In the genomic region with DNA sequence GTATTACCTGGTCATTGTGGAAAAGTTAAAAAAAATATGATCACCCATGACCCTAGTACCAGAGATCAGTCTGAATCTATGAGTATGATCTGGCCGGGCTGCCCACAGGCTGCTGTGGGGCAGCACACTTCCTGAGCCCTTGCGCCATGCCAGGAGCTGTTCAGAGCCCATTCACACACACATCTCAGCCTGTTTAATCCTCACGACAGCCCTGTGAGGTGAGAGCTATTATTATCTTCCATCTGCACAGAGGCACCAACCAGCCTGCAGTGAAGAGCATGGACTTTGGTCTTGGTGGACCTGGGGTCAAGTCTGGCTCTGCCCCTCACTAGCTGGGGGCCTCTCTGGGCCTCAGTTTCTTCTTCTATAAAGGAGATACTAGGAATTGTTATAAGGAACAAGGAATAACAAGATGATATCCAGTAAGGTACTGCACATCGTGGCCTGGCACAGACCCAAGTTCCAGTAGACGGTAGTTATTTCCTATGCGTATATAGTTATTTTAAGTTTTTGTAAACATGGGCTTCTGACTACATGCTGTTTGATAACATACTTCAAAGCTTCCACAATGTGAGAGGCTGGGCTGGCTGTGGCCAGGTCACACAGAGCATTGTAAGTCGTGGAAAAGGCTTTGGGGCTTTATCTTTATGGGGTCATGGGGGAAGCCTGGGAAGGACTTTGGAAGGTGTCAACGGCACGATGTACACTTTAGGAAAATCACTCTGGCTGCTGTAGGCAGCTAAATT, we compare ENCODE assay signal across 15 cellular contexts. TPM values are rescaled to one million over a fixed set of nuclear protein-coding genes. Genes with fewer than 3 reads are reported as not detected.
A peak's percentile ranks its signal among the peaks of the same experiment; 100 is the strongest.
DNase-seq lines count a peak whose midpoint lies in the region; ATAC-seq, FAIRE-seq and TF ChIP-seq lines count a peak whose summit lies in the region.
"Had no signal": no experiment of that assay in that cellular context is flagged by ENCODE, and none has a peak within 500 bp of the region (broad histone marks: within the 10 kb centered on the region; RNA-seq: fewer than 3 reads in every experiment).

No MANE protein-coding gene starts in this region.

- H3K27ac Mint-ChIP-seq in activated naive CD4-positive, alpha-beta T cell treated with anti-CD3 and anti-CD28 coated beads, Interleukin-2, amount 10 ng/mL, durations not matched to agents 7 days and 5 days = no peak overlapping the region

- no peaks in the 10 kb centered on the region for H4K20me1 ChIP-seq in HepG2 (ENCODE audit: insufficient read depth, low read length)

- H3K4me1 ChIP-seq in HepG2 (ENCODE audit: insufficient read depth, low read length) (peaks cover 26% of the 10 kb centered on the region), right lobe of liver (peaks cover 0 to 3% (median 0%) of the 10 kb centered on the region in 4 donors), Panc1 (ENCODE audit: control insufficient read depth, insufficient read depth, low read length) (peaks cover 43% of the 10 kb centered on the region)

- no peaks in the 10 kb centered on the region for H3K79me2 ChIP-seq in HepG2 (ENCODE audit: insufficient read depth, low read length)

- H3K27me3 Mint-ChIP-seq in activated naive CD4-positive, alpha-beta T cell treated with anti-CD3 and anti-CD28 coated beads, Interleukin-2, amount 10 ng/mL, durations not matched to agents 7 days and 5 days = peaks cover 74% of the 10 kb centered on the region

- H3K4me3 ChIP-seq in HepG2 (replicated peaks in 1 of 3; ENCODE audit: insufficient read depth in 1 of 3, low read depth in 2 of 3, low read length in 3 of 3) (no peak overlapping the region), right lobe of liver (no peak overlapping the region), Panc1 (ENCODE audit: low read depth in 2 of 2, low read length in 2 of 2) (no peak overlapping the region), fibroblast of villous mesenchyme (ENCODE audit: low read depth, low read length) (no peak overlapping the region)

- POLR2A ChIA-PET in HepG2 (lab: Yijun Ruan, JAX) (interaction anchor here (0.5 kb wide), 1 partner anchor 317 kb away, joined by 4 read pairs; a partner anchor contains a TSS), Panc1 (lab: Charles Lee) (no interaction called here)

- FAIRE-seq in HepG2 (lab: Jason Lieb, UNC) = no peak
- FAIRE-seq: GM12891 had no signal

- H2AFZ ChIP-seq in HepG2 (ENCODE audit: low read length) = no peak overlapping the region

- H3K4me3 Mint-ChIP-seq in activated naive CD4-positive, alpha-beta T cell treated with anti-CD3 and anti-CD28 coated beads, Interleukin-2, amount 10 ng/mL, durations not matched to agents 7 days and 5 days = no peak overlapping the region

- no peaks in the 10 kb centered on the region for H3K36me3 Mint-ChIP-seq in activated naive CD4-positive, alpha-beta T cell treated with anti-CD3 and anti-CD28 coated beads, Interleukin-2, amount 10 ng/mL, durations not matched to agents 7 days and 5 days

- TF ChIP-seq CTCF in HepG2 (CRISPR knock-in tag; IDR thresholded peaks at IDR 0.05) = no peak
- no peak for TF ChIP-seq CTCF in right lobe of liver (IDR thresholded peaks at IDR 0.05)
- TF ChIP-seq CTCF in Panc1 (IDR thresholded peaks at IDR 0.05) = no peak
- TF ChIP-seq CTCF in fibroblast of villous mesenchyme (IDR thresholded peaks at IDR 0.05; ENCODE audit: insufficient read depth, low read depth, low read length) = no peak

- H3K27ac ChIP-seq in HepG2 (ENCODE audit: extremely low read length, insufficient read depth, low read length) (no peak overlapping the region), right lobe of liver (no peak overlapping the region), Panc1 (ENCODE audit: low read length) (peak overlapping the region; percentile 77)

- TF ChIP-seq EP300 in HepG2 (IDR thresholded peaks at IDR 0.05; ENCODE audit: low read depth in 2 of 2, low read length in 2 of 2) = no peak
- no peak for TF ChIP-seq EP300 in HepG2 (CRISPR knock-in tag; IDR thresholded peaks at IDR 0.05; ENCODE audit: borderline replicate concordance)

- no peak for TF ChIP-seq RAD21 in HepG2 (CRISPR knock-in tag; IDR thresholded peaks at IDR 0.05)

- peaks cover 12% of the 10 kb centered on the region for H3K4me1 Mint-ChIP-seq in activated naive CD4-positive, alpha-beta T cell treated with anti-CD3 and anti-CD28 coated beads, Interleukin-2, amount 10 ng/mL, durations not matched to agents 7 days and 5 days

- BruUV-seq in HepG2 (replicated peaks; lab: Mats Ljungman, UMichigan) (no TSS peak), Panc1 (replicated peaks; lab: Mats Ljungman, UMichigan) (no TSS peak)

- ATAC-seq in HepG2 = peak; percentile 19; the same call in 2 of the 3 replicates
- no peak for ATAC-seq in right lobe of liver
- no peak for ATAC-seq in Panc1
- no peak for ATAC-seq in HG03039 (IDR thresholded peaks at IDR 0.05; ENCODE audit: unreplicated experiment)
- no peak for ATAC-seq in HG03159 (IDR thresholded peaks at IDR 0.05; ENCODE audit: unreplicated experiment)
- ATAC-seq: SK-N-SH treated with all-trans-retinoic acid at 6 μM for 48 hours had no signal

- H3K9me3 ChIP-seq in HepG2 (ENCODE audit: low read length) (no peaks in the 10 kb centered on the region), right lobe of liver (no peaks in the 10 kb centered on the region), Panc1 (ENCODE audit: control insufficient read depth, insufficient read depth, low read depth, low read length) (no peaks in the 10 kb centered on the region)

- peak overlapping the region; percentile 22; the same call in 1 of the 2 replicates for H3K4me2 ChIP-seq in HepG2 (ENCODE audit: low read depth, low read length)

- H3K9me3 Mint-ChIP-seq in activated naive CD4-positive, alpha-beta T cell treated with anti-CD3 and anti-CD28 coated beads, Interleukin-2, amount 10 ng/mL, durations not matched to agents 7 days and 5 days = no peaks in the 10 kb centered on the region

- no peak for TF ChIP-seq POLR2A in HepG2 (IDR thresholded peaks at IDR 0.05; ENCODE audit: insufficient read depth in 1 of 2, low read depth in 2 of 2, low read length in 2 of 2)
- no peak for TF ChIP-seq POLR2A in right lobe of liver (IDR thresholded peaks at IDR 0.05)

- in situ Hi-C loops in HepG2 (cut with HindIII; ENCODE audit: extremely low pct_ligation_motif_present, low pct_unique_long_range_greater_than_20kb) = loop anchor here (5.0 kb wide), 1 partner anchor 215 kb away; no protein-coding TSS in a partner anchor
- in situ Hi-C loops in Panc1 (cut with HindIII; ENCODE audit: low pct_unique_long_range_greater_than_20kb, low sequenced_read_pairs) = no loop called here

- WGBS in HepG2 (ENCODE audit: low lambda C conversion rate) = 2% methylated on average over 9 of the region's 9 CpGs
- 32% methylated on average over 7 of the region's 9 CpGs for WGBS in right lobe of liver (ENCODE audit: insufficient coverage, low coverage, low lambda C conversion rate, missing lambda C conversion rate)

- intact Hi-C loops in HepG2 (cut with micrococcal nuclease; ENCODE audit: unreplicated experiment) = no loop called here
- intact Hi-C loops in right lobe of liver (cut with DNase I) = loop anchor here in 1 of 2 donors (5.0 kb wide), 1 partner anchor 120 kb away; no protein-coding TSS in a partner anchor
- intact Hi-C loops in Panc1 (cut with micrococcal nuclease; ENCODE audit: unreplicated experiment) = no loop called here

- H3K27me3 ChIP-seq in HepG2 (ENCODE audit: control insufficient read depth in 1 of 2, insufficient read depth in 2 of 2, low read length in 2 of 2) (peaks cover 2 to 11% of the 10 kb centered on the region in 2 experiments; a peak in 2 of 5 replicates), right lobe of liver (peaks cover 0 to 9% of the 10 kb centered on the region in 2 donors), Panc1 (ENCODE audit: control insufficient read depth, insufficient read depth, low read length) (no peaks in the 10 kb centered on the region)

- peak; percentile 27 for DNase-seq in HepG2 (ENCODE audit: low spot score)
- no peak for DNase-seq in right lobe of liver
- no peak for DNase-seq in Panc1 (ENCODE audit: low read depth, low spot score)
- peak; percentile 79 for DNase-seq in fibroblast of villous mesenchyme (ENCODE audit: low read depth)
- DNase-seq in activated naive CD4-positive, alpha-beta T cell treated with anti-CD3 and anti-CD28 coated beads, Interleukin-2, amount 10 ng/mL, durations not matched to agents 7 days and 5 days = no peak
- DNase-seq in NCI-H2107 (lab: John Stamatoyannopoulos, UW) = no peak
- DNase-seq: activated naive CD4-positive, alpha-beta T cell; effector CD4-positive, alpha-beta T cell; NCI-H2171 treated with DMSO at 0.1 percent for 48 hours; stimulated activated CD4-positive, alpha-beta T cell treated with anti-CD3 and anti-CD28 coated beads, Interleukin-15, amount 100 ng/mL, for 24 hours; stimulated activated naive CD4-positive, alpha-beta T cell had no signal

- no peaks in the 10 kb centered on the region for H3K36me3 ChIP-seq in HepG2 (replicated peaks in 1 of 2; ENCODE audit: control insufficient read depth in 1 of 2, insufficient read depth in 2 of 2, low read length in 2 of 2)
- H3K36me3 ChIP-seq in right lobe of liver = no peaks in the 10 kb centered on the region
- no peaks in the 10 kb centered on the region for H3K36me3 ChIP-seq in Panc1 (ENCODE audit: control insufficient read depth, insufficient read depth, low read length)

- CTCF ChIA-PET in HepG2 (lab: Yijun Ruan, JAX; ENCODE audit: low intra/inter-chr PET ratio, low total read pairs) = no interaction called here
- CTCF ChIA-PET in Panc1 (lab: Charles Lee) = interaction anchor here (0.6 to 2.1 kb wide), 2 partner anchors 114 to 139 kb away, joined by 3 to 7 read pairs; no protein-coding TSS in a partner anchor
- CTCF ChIA-PET in activated naive CD4-positive, alpha-beta T cell treated with anti-CD3 and anti-CD28 coated beads, Interleukin-2, amount 10 ng/mL, durations not matched to agents 7 days and 5 days (lab: Charles Lee) = interaction anchor here (0.7 to 9.1 kb wide), 2 partner anchors 60 to 114 kb away, joined by 4 to 148 read pairs; no protein-coding TSS in a partner anchor

- H3K9ac ChIP-seq in HepG2 (ENCODE audit: insufficient read depth, low read depth, low read length) = no peak overlapping the region

RNA-seq across cellular contexts. Expression of a gene that starts 3.4 kb away (rescaled TPM):
- total RNA-seq in HepG2 (2016; rRNA removed; fragmentation: Illumina TruSeq; extraction: Trizol) = not detected in 2 replicates
- total RNA-seq in HepG2 (2016; cell fraction: cytosol; rRNA removed; fragmentation: Illumina TruSeq; extraction: Trizol; ENCODE audit: low read depth) = not detected in 2 replicates
- not detected in 2 replicates for total RNA-seq in HepG2 (2016; cell fraction: insoluble cytoplasmic fraction; rRNA removed; fragmentation: Illumina TruSeq; extraction: Trizol)
- total RNA-seq in HepG2 (2016; cell fraction: membrane; rRNA removed; fragmentation: Illumina TruSeq; extraction: Trizol) = not detected in 2 replicates
- total RNA-seq in HepG2 (2016; cell fraction: nucleus; rRNA removed; fragmentation: Illumina TruSeq; extraction: Trizol) = not detected in 2 replicates
- polyA plus RNA-seq in HepG2 (2011; rRNA removed) = not detected in 2 replicates
- polyA plus RNA-seq in HepG2 (2011; cell fraction: cytosol; rRNA removed) = not detected in 2 replicates
- not detected in 2 replicates for polyA plus RNA-seq in HepG2 (2011; cell fraction: nucleus; rRNA removed)
- not detected in 2 replicates for polyA plus RNA-seq in HepG2 (2012)
- polyA plus RNA-seq in HepG2 (2016; cell fraction: cytosol; fragmentation: Illumina TruSeq; extraction: Trizol; ENCODE audit: low read depth) = not detected in 2 replicates
- not detected in 2 replicates for polyA plus RNA-seq in HepG2 (2016; cell fraction: insoluble cytoplasmic fraction; fragmentation: Illumina TruSeq; extraction: Trizol; ENCODE audit: low read depth)
- not detected in 2 replicates for polyA plus RNA-seq in HepG2 (2016; cell fraction: membrane; fragmentation: Illumina TruSeq; extraction: Trizol; ENCODE audit: low read depth)
- not detected in 2 replicates for polyA plus RNA-seq in HepG2 (2016; cell fraction: nucleus; fragmentation: Illumina TruSeq; extraction: Trizol; ENCODE audit: insufficient read depth, low read depth)
- polyA minus RNA-seq in HepG2 (2011; rRNA and poly(A)+ RNA removed; ENCODE audit: low replicate concordance) = 3.2 TPM in 1 of 2 replicates, not detected in the other
- not detected in 2 replicates for polyA minus RNA-seq in HepG2 (2011; cell fraction: cytosol; rRNA and poly(A)+ RNA removed)
- polyA minus RNA-seq in HepG2 (2011; cell fraction: nucleus; rRNA and poly(A)+ RNA removed) = not detected in 2 replicates
- 1 to 10 TPM in 1 of 6 experiments, under 1 TPM in 5; 0.20 to 1.4 (median 0.78) TPM for total RNA-seq in right lobe of liver
- 507 TPM for total RNA-seq in Panc1 (2021; ENCODE audit: unreplicated experiment)
- 830 TPM for polyA plus RNA-seq in Panc1 (2012; ENCODE audit: insufficient read length)
- total RNA-seq in fibroblast of villous mesenchyme = under 0.01 and 0.43 TPM in 2 replicates

Comparison
In these comparisons a context has a peak if more than half of its experiments do, and no peak if none do; other contexts are left out.
1. DNase-seq: peak in HepG2 (single experiment) and fibroblast of villous mesenchyme (single experiment); none in right lobe of liver (0 of 3), Panc1 (single experiment), activated naive CD4-positive, alpha-beta T cell treated with anti-CD3 and anti-CD28 coated beads, Interleukin-2, amount 10 ng/mL, durations not matched to agents 7 days and 5 days (single experiment) and NCI-H2107 (single experiment).
2. RNA of a gene that starts 3.4 kb away (total RNA-seq): 507 TPM in Panc1 (single experiment); 0.20 to 1.4 TPM in right lobe of liver, under 0.01 to 0.43 TPM in fibroblast of villous mesenchyme and not detected in HepG2; every median in the first group is over 100 times any median in the second.